8 cellular contexts compared by ENCODE assay signal in the genomic region with DNA sequence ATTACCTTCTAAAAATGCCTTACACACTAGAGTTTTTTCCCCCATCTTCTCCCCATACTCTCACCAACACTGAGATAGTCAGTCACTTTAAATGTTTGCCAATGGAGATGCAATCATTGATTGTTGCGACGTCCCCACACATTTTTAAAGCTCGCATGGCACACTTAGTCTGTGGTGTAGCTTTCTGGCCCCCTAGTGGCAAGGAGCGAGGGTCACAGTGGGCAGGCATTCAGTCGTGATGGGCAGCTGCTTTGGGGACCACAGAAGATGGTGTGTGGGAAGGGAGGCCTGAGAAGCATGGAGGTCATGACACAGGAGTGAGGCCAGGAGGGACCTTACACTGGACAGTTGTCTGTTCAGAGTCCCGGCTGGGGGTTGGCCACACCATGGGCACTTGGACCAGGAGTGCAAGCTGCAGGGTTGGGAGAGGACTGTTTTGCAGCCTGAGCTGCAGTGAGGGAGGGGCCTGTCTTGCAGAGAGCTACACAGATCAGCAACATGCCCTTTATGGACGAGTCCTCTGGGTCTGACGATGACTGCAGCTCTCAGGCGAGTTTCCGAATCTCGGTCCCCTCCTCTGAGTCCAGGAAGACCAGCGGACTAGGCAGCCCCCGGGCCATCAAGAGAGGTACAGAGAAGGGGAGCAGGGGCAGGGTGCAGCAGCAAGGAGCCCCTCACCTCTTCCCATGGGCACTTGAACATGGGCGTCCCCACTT. TPM values are rescaled to one million over a fixed set of nuclear protein-coding genes. Genes with fewer than 3 reads are reported as not detected.
DNase-seq lines count a peak whose midpoint lies in the region; ATAC-seq and TF ChIP-seq lines count a peak whose summit lies in the region.

No MANE protein-coding gene starts in this region.

- no peak overlapping the region for H3K4me3 ChIP-seq in GM12875 (ENCODE audit: low read depth, low read length)
- H3K4me3 ChIP-seq in Jurkat, Clone E6-1 (ENCODE audit: low read length), result no peak overlapping the region
- no peak overlapping the region for H3K4me3 ChIP-seq in SJCRH30
- no peak overlapping the region for H3K4me3 ChIP-seq in upper lobe of left lung

- peak; percentile 59 to 79 for ATAC-seq in upper lobe of left lung (ENCODE audit: low FRiP score in 2 of 2)

- DNase-seq in 8988T (peak; percentile 56), SJCRH30 (peak; percentile 56 to 76), globus pallidus (ENCODE audit: low spot score) (peak; percentile 68), posterior cingulate gyrus (peak in 9 of 10 donors; percentile 52 to 95 (median 76)), upper lobe of left lung (peak in 1 of 2 donors; percentile 54)
- DNase-seq in Jurkat, Clone E6-1 (ENCODE audit: low read depth, low spot score), result peak; percentile 43
- DNase-seq in activated gamma-delta T cell treated with anti-CD3 and anti-CD28 coated beads, Interleukin-2, amount 50 U/mL, for 16 hours (ENCODE audit: low read depth), result peak; percentile 55

- WGBS in upper lobe of left lung, 2 donors, result 25 to 52% methylated on average over 7 to 14 of the region's 14 CpGs

- TF ChIP-seq CTCF in GM12875 (IDR thresholded peaks at IDR 0.05; ENCODE audit: borderline replicate concordance, insufficient read depth, low read depth, low read length) (peak; percentile 93), upper lobe of left lung (IDR thresholded peaks at IDR 0.05) (peak; percentile 75 to 87 (median 86))

- H3K27me3 ChIP-seq in SJCRH30, result no peaks in the 10 kb centered on the region; the same call in 1 of the 2 replicates
- no peaks in the 10 kb centered on the region for H3K27me3 ChIP-seq in upper lobe of left lung

- H3K4me1 ChIP-seq in SJCRH30 (peaks cover 14% of the 10 kb centered on the region), upper lobe of left lung (no peaks in the 10 kb centered on the region)

- TF ChIP-seq EP300 in upper lobe of left lung (IDR thresholded peaks at IDR 0.05), result no peak

- H3K27ac ChIP-seq in SJCRH30 (no peak overlapping the region), upper lobe of left lung (no peak overlapping the region)

- intact Hi-C loops in posterior cingulate gyrus (cut with DNase I), result loop anchor here (2.0 kb wide), 1 partner anchor 45 kb away; no protein-coding TSS in a partner anchor

- no peak for TF ChIP-seq POLR2A in upper lobe of left lung (IDR thresholded peaks at IDR 0.05)

- no peaks in the 10 kb centered on the region for H3K9me3 ChIP-seq in SJCRH30 (replicated peaks)
- H3K9me3 ChIP-seq in upper lobe of left lung, result no peaks in the 10 kb centered on the region

- H3K36me3 ChIP-seq in SJCRH30 (no peaks in the 10 kb centered on the region), upper lobe of left lung (no peaks in the 10 kb centered on the region)

RNA-seq across cellular contexts. Expression of gene PIGH, which starts 28.6 kb away (rescaled TPM):
- 28.8 TPM for polyA plus RNA-seq in Jurkat, Clone E6-1 (2012; ENCODE audit: insufficient read depth, insufficient read length)
- total RNA-seq in SJCRH30 (2014; rRNA removed; shearing (Covaris generic)), result 17.4 and 18.4 TPM in 2 replicates
- 10 to 100 TPM; 11.5 to 27.5 (median 23.1) TPM for total RNA-seq in upper lobe of left lung

RNA-seq across cellular contexts. Expression of gene PLEKHH1, which starts 38.3 kb away (rescaled TPM):
- polyA plus RNA-seq in Jurkat, Clone E6-1 (2012; ENCODE audit: insufficient read depth, insufficient read length), result 4.1 TPM
- total RNA-seq in SJCRH30 (2014; rRNA removed; shearing (Covaris generic)), result 0.30 and 0.75 TPM in 2 replicates
- total RNA-seq in upper lobe of left lung, result 10 to 100 TPM in 2 of 6 donors, 1 to 10 TPM in 3, under 1 TPM in 1; 0.46 to 25.1 (median 4.4) TPM

RNA-seq across cellular contexts. Expression of gene ARG2, which starts 48.3 kb away (rescaled TPM):
- 18.7 TPM for polyA plus RNA-seq in Jurkat, Clone E6-1 (2012; ENCODE audit: insufficient read depth, insufficient read length)
- 8.6 and 9.7 TPM in 2 replicates for total RNA-seq in SJCRH30 (2014; rRNA removed; shearing (Covaris generic))
- total RNA-seq in upper lobe of left lung, result 10 to 100 TPM in 1 of 6 donors, 1 to 10 TPM in 4, not detected in 1; 1.1 to 11.7 (median 8.6) TPM
